ENCODE assay signal across 22 cellular contexts in genomic region chr2:192814376-192814775, GRCh38.
"Had no signal": no experiment of that assay in that cellular context is flagged by ENCODE, and none has a peak within 500 bp of the region (broad histone marks: within the 10 kb centered on the region; RNA-seq: fewer than 3 reads in every experiment).

No MANE protein-coding gene starts in this region.

- H3K4me2 ChIP-seq: SK-N-SH had no signal

- H3K9ac ChIP-seq: SK-N-SH had no signal

- DNase-seq: IMR-90, Karpas-422, KG1, MM.1S, NCI-H1092 treated with DMSO at 0.1 percent for 48 hours, NCI-H1436, NCI-H187, NCI-H2029, NCI-H2081 treated with DMSO at 0.1 percent for 48 hours, NCI-H2171, NCI-H226, NCI-H446, NCI-H510A, NCI-H524 treated with DMSO at 0.1 percent for 48 hours, NCI-H69, NCI-H774, PC-3, SHP77, SK-N-SH had no signal

- ATAC-seq: HepG2, Panc1 had no signal

- H3K9me3 ChIP-seq: SK-N-SH had no signal

- H3K27ac ChIP-seq: RWPE1 had no signal
